ENCODE assay signal across 11 cellular contexts in the genomic region with DNA sequence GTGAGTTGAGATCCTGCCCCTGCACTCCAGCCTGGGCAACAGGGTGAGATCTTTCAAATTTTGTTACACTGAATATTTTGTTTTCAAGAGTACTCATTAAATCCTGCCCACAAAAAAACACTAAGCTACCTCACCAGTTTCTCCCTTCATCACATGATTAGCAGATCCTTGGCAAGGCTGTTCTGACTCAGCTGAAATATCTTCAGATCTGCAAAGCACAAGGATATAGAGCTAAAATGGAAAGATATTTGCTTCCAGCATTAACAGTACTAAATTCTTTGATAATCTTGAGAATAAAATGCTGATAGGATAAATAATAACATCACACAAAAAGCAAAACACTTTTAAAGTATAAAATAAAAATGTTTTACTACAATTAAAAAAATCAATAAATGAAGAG. TPM values are rescaled to one million over a fixed set of nuclear protein-coding genes. Genes with fewer than 3 reads are reported as not detected.
DNase-seq lines count a peak whose midpoint lies in the region; ATAC-seq and TF ChIP-seq lines count a peak whose summit lies in the region.
"Had no signal": no experiment of that assay in that cellular context is flagged by ENCODE, and none has a peak within 500 bp of the region (broad histone marks: within the 10 kb centered on the region; RNA-seq: fewer than 3 reads in every experiment).

No MANE protein-coding gene starts in this region.

- H3K14ac ChIP-seq in mesenchymal stem cell (ENCODE audit: low read length in 2 of 2): no peak overlapping the region

- peak overlapping the region in 1 of 2 experiments; percentile 54 for H2BK12ac ChIP-seq in mesenchymal stem cell (ENCODE audit: low read length in 2 of 2)

- no peak overlapping the region for H3K4me2 ChIP-seq in mesenchymal stem cell (ENCODE audit: low read length, poor library complexity, severe bottlenecking)

- TF ChIP-seq POLR2A in transverse colon (IDR thresholded peaks at IDR 0.05): no peak

- H3K18ac ChIP-seq in mesenchymal stem cell (ENCODE audit: low read depth in 1 of 2, low read length in 2 of 2): no peak overlapping the region

- no peaks in the 10 kb centered on the region for H3K27me3 Mint-ChIP-seq in HFFc6 (ENCODE audit: insufficient read depth)

- H2BK5ac ChIP-seq in mesenchymal stem cell (ENCODE audit: low read depth, low read length, poor library complexity, severe bottlenecking): no peak overlapping the region

- intact Hi-C loops in transverse colon (cut with DNase I; ENCODE audit: low total_unique reads): no loop called here

- H3K9me3 ChIP-seq in mesenchymal stem cell (ENCODE audit: control insufficient read depth, low read length) (no peaks in the 10 kb centered on the region), transverse colon (no peaks in the 10 kb centered on the region)

- no peaks in the 10 kb centered on the region for H3K27me3 ChIP-seq in mesenchymal stem cell (ENCODE audit: control insufficient read depth in 1 of 2, insufficient read depth in 1 of 2, low read length in 2 of 2)
- H3K27me3 ChIP-seq in transverse colon: no peaks in the 10 kb centered on the region

- peak; percentile 54 for DNase-seq in AG10803 (ENCODE audit: low read depth)
- DNase-seq in HFFc6: peak; percentile 47
- peak; percentile 78 for DNase-seq in choroid plexus epithelial cell (ENCODE audit: low read depth)
- DNase-seq in mesenchymal stem cell: peak; percentile 48
- no peak for DNase-seq in transverse colon
- no peak for DNase-seq in NCI-H2029 treated with DMSO at 0.1 percent for 48 hours (lab: John Stamatoyannopoulos, UW)
- DNase-seq: CD8-positive, alpha-beta T cell; NCI-H2081 had no signal

- H3K27ac ChIP-seq in mesenchymal stem cell (ENCODE audit: low read length, poor library complexity, severe bottlenecking) (no peak overlapping the region), transverse colon (no peak overlapping the region)

- ATAC-seq in GM21423 (IDR thresholded peaks at IDR 0.05; ENCODE audit: unreplicated experiment) (no peak), GM18498 (IDR thresholded peaks at IDR 0.05; ENCODE audit: unreplicated experiment) (no peak)
- ATAC-seq: CD8-positive, alpha-beta T cell had no signal

- peaks cover 14% of the 10 kb centered on the region for H3K36me3 Mint-ChIP-seq in HFFc6 (ENCODE audit: low read depth)

- H4K91ac ChIP-seq in mesenchymal stem cell (ENCODE audit: low read length): peak overlapping the region; percentile 50

- H2BK120ac ChIP-seq in mesenchymal stem cell (ENCODE audit: low read depth, low read length): peak overlapping the region; percentile 34

- H3K4me3 ChIP-seq in AG10803 (ENCODE audit: low read length): no peak overlapping the region
- H3K4me3 ChIP-seq in choroid plexus epithelial cell (ENCODE audit: low read depth, low read length): no peak overlapping the region
- no peak overlapping the region for H3K4me3 ChIP-seq in mesenchymal stem cell (ENCODE audit: insufficient read depth in 1 of 2, low read depth in 1 of 2, low read length in 2 of 2)
- H3K4me3 ChIP-seq in transverse colon: no peak overlapping the region

- TF ChIP-seq CTCF in AG10803 (conservative IDR thresholded peaks at IDR 0.05; ENCODE audit: low read length) (no peak), HFFc6 (IDR thresholded peaks at IDR 0.05) (no peak), choroid plexus epithelial cell (conservative IDR thresholded peaks at IDR 0.05; ENCODE audit: low read depth, low read length) (no peak), transverse colon (IDR thresholded peaks at IDR 0.05) (no peak)

- H3K36me3 ChIP-seq in mesenchymal stem cell (ENCODE audit: control insufficient read depth in 1 of 2, insufficient read depth in 2 of 2, low read depth in 1 of 2, low read length in 2 of 2) (peaks cover 3 to 41% of the 10 kb centered on the region in 2 experiments), transverse colon (peaks cover 0 to 39% (median 14%) of the 10 kb centered on the region in 4 donors)

- H3K23ac ChIP-seq in mesenchymal stem cell (ENCODE audit: low read length in 2 of 2): no peak overlapping the region

- H3K9ac ChIP-seq in mesenchymal stem cell (ENCODE audit: low read length): peak overlapping the region; percentile 66

- H3K9me3 Mint-ChIP-seq in HFFc6: no peaks in the 10 kb centered on the region
- H3K9me3 Mint-ChIP-seq: CD8-positive, alpha-beta T cell; T-helper 2 cell treated with Interferon-gamma antibody and Interleukin-4, amounts not matched to agents 5 μg/mL and 100 μg/mL, for 36 hours had no signal

- H3K79me1 ChIP-seq in mesenchymal stem cell (replicated peaks; ENCODE audit: low read length, poor library complexity, severe bottlenecking): no peaks in the 10 kb centered on the region

- no peak overlapping the region for H2AFZ ChIP-seq in mesenchymal stem cell (ENCODE audit: low read depth, low read length)

- no peak overlapping the region for H2BK15ac ChIP-seq in mesenchymal stem cell (ENCODE audit: low read depth, poor library complexity, severe bottlenecking)

- H2AK5ac ChIP-seq in mesenchymal stem cell (ENCODE audit: low read length, severe bottlenecking): no peak overlapping the region

- no peak overlapping the region for H3K4me3 Mint-ChIP-seq in HFFc6
- H3K4me3 Mint-ChIP-seq: CD8-positive, alpha-beta T cell; T-helper 2 cell treated with Interferon-gamma antibody and Interleukin-4, amounts not matched to agents 5 μg/mL and 100 μg/mL, for 36 hours had no signal

- H3K4me1 Mint-ChIP-seq in HFFc6 (ENCODE audit: low read depth): peaks cover 11% of the 10 kb centered on the region

- H3K4me1 ChIP-seq in mesenchymal stem cell (ENCODE audit: control insufficient read depth, insufficient read depth, low read depth, low read length) (no peaks in the 10 kb centered on the region), transverse colon (no peaks in the 10 kb centered on the region)

- no peak for TF ChIP-seq EP300 in transverse colon (IDR thresholded peaks at IDR 0.05; ENCODE audit: low read depth)

- in situ Hi-C loops in transverse colon (cut with MboI; ENCODE audit: low pct_ligation_motif_present in 1 of 4, low pct_unique_long_range_greater_than_20kb in 1 of 4, low sequenced_read_pairs in 3 of 4): no loop called here

- H3K4ac ChIP-seq in mesenchymal stem cell (ENCODE audit: low read depth in 1 of 2, low read length in 2 of 2): no peak overlapping the region

- peak overlapping the region; percentile 69 for H4K8ac ChIP-seq in mesenchymal stem cell (ENCODE audit: low read length)

- H3K27ac Mint-ChIP-seq in HFFc6: peak overlapping the region; percentile 69
- H3K27ac Mint-ChIP-seq: CD8-positive, alpha-beta T cell; T-helper 2 cell treated with Interferon-gamma antibody and Interleukin-4, amounts not matched to agents 5 μg/mL and 100 μg/mL, for 36 hours had no signal

RNA-seq across cellular contexts. Expression of gene MCM6, which starts 28.3 kb away (rescaled TPM):
- total RNA-seq in HFFc6 (2021; fragmentation: NEBNext Ultra II Directional; extraction: Animal tissue kit (Norgen Biotek cat#: 25700)): 10 to 100 TPM; 22.5 to 36.0 (median 33.2) TPM
- polyA plus RNA-seq in mesenchymal stem cell (2013, experiment 1 of 2): 9.1 TPM
- polyA plus RNA-seq in mesenchymal stem cell (2013, experiment 2 of 2): 9.2 TPM
- total RNA-seq in transverse colon: 1 to 10 TPM in 3 of 4 donors, under 1 TPM in 1; 0.37 to 7.9 (median 3.7) TPM

Comparison
In these comparisons a context has a peak if more than half of its experiments do, and no peak if none do; other contexts are left out.
1. DNase-seq: peak in AG10803 (single experiment), HFFc6 (single experiment), choroid plexus epithelial cell (single experiment) and mesenchymal stem cell (single experiment); none in transverse colon (single experiment) and NCI-H2029 treated with DMSO at 0.1 percent for 48 hours (single experiment).